10 cellular contexts compared by ENCODE assay signal in the genomic region with DNA sequence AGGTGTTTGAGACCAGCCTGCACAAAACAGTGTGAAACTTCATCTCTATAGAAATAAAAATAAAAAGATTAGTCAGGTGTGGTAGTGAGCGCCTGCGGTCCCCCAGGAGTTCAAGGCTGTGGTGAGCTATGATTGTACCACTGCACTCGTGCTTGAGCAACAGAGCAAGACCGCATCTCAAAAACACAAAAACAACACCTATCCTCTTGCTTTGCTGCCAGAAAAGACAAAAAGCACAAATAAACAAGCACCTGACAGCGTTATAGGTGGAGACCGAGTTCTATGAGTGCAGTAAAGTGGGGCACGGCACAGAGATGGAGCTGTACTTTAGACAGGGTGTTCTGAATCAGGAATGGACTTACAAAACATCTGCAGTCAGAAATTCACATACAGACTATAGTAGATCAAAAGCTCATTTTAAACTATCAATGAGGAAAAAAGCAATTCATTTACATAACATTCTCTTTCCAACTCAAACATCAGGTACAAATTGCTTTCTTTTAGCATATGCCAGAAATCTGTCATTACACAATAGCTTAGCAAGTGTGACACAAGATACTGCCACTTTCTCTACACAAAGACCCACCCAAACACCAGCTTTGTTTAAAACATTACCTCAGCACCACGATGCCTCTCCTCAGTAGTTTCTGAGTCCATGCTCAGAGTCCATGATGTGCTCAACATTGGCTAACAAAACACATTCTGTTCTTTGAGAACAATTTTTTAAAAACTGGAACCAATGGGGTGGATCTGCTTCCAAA. TPM values are rescaled to one million over a fixed set of nuclear protein-coding genes. Genes with fewer than 3 reads are reported as not detected.
DNase-seq lines count a peak whose midpoint lies in the region; ATAC-seq, FAIRE-seq and TF ChIP-seq lines count a peak whose summit lies in the region.
"Had no signal": no experiment of that assay in that cellular context is flagged by ENCODE, and none has a peak within 500 bp of the region (broad histone marks: within the 10 kb centered on the region; RNA-seq: fewer than 3 reads in every experiment).

No MANE protein-coding gene starts in this region.

- no peak overlapping the region for H3T11ph ChIP-seq in H9 (ENCODE audit: low read length)

- H3K9me3 Mint-ChIP-seq in H9: no peaks in the 10 kb centered on the region

- H3K9me3 ChIP-seq in H9 (ENCODE audit: control insufficient read depth, low read depth, low read length) (no peaks in the 10 kb centered on the region), esophagus muscularis mucosa (no peaks in the 10 kb centered on the region), small intestine (ENCODE audit: control insufficient read depth, low read depth) (no peaks in the 10 kb centered on the region)
- H3K9me3 ChIP-seq: SJSA1, thoracic aorta had no signal

- H3K4ac ChIP-seq in H9 (ENCODE audit: low read depth, low read length): no peak overlapping the region

- H2AK5ac ChIP-seq in H9 (ENCODE audit: insufficient read length, low read length): no peak overlapping the region

- H4K20me1 ChIP-seq in H9 (ENCODE audit: control insufficient read depth, insufficient read depth, insufficient read length): no peaks in the 10 kb centered on the region

- no peak overlapping the region for H4K8ac ChIP-seq in H9 (replicated peaks; ENCODE audit: insufficient read length, low read depth, low read length)

- peaks cover 16 to 86% (median 60%) of the 10 kb centered on the region in 3 experiments; a peak in 6 of 7 replicates for H3K36me3 Mint-ChIP-seq in H9 (ENCODE audit: insufficient read depth in 1 of 3, low read depth in 3 of 3)

- FAIRE-seq in small intestine (lab: Jason Lieb, UNC): no peak

- WGBS in H9 (ENCODE audit: extremely low coverage, insufficient read length, low lambda C conversion rate): no CpG with 5 or more reads among the region's 8 CpGs
- 82% methylated on average over 8 of the region's 8 CpGs for WGBS in esophagus muscularis mucosa
- 35 to 68% (median 38%) methylated on average over 8 of the region's 8 CpGs for WGBS in small intestine, 3 donors

- H2BK15ac ChIP-seq in H9 (ENCODE audit: low read depth, low read length): no peak overlapping the region

- no peak overlapping the region for H2BK5ac ChIP-seq in H9 (ENCODE audit: insufficient read length, low read length)

- no peaks in the 10 kb centered on the region for H3K23me2 ChIP-seq in H9 (ENCODE audit: insufficient read length, low read depth, low read length, poor library complexity, severe bottlenecking)

- H2AFZ ChIP-seq in H9 (ENCODE audit: low read length): no peak overlapping the region

- no peak overlapping the region for H4K5ac ChIP-seq in H9 (ENCODE audit: insufficient read length, low read depth, low read length)

- H4K91ac ChIP-seq in H9 (ENCODE audit: insufficient read length, low read depth, low read length): no peak overlapping the region

- no peak overlapping the region for H2BK20ac ChIP-seq in H9 (ENCODE audit: low read depth, low read length, poor library complexity, severe bottlenecking)

- intact Hi-C loops in esophagus muscularis mucosa (cut with DNase I): no loop called here

- H3K56ac ChIP-seq in H9 (ENCODE audit: insufficient read length, low read depth, low read length): no peak overlapping the region

- TF ChIP-seq CTCF in H9 (conservative IDR thresholded peaks at IDR 0.05) (no peak), esophagus muscularis mucosa (IDR thresholded peaks at IDR 0.05) (no peak)

- ATAC-seq in GM18858 (IDR thresholded peaks at IDR 0.05; ENCODE audit: unreplicated experiment): peak; percentile 76

- H3K9ac ChIP-seq in H9 (ENCODE audit: extremely low read depth, insufficient read length, low read length): no peak overlapping the region

- H3K27ac Mint-ChIP-seq in H9: peak overlapping the region in 2 of 3 experiments; percentile 37 to 55; a peak in 4 of 7 replicates

- peaks cover 92 to 94% of the 10 kb centered on the region in 2 experiments for H3K4me1 Mint-ChIP-seq in H9

- H3K4me3 ChIP-seq in esophagus muscularis mucosa: no peak overlapping the region
- H3K4me3 ChIP-seq in small intestine (ENCODE audit: low read depth in 1 of 2, low read length in 2 of 2): no peak overlapping the region
- H3K4me3 ChIP-seq: SJSA1, thoracic aorta had no signal

- H3K79me1 ChIP-seq in H9 (ENCODE audit: insufficient read depth, low read depth, low read length, poor library complexity, severe bottlenecking): no peaks in the 10 kb centered on the region

- no peak overlapping the region for H2BK12ac ChIP-seq in H9 (ENCODE audit: insufficient read length, low read depth, low read length)

- H3K4me1 ChIP-seq in H9 (ENCODE audit: insufficient read depth, low read length) (peaks cover 20% of the 10 kb centered on the region), esophagus muscularis mucosa (peaks cover 48 to 86% (median 80%) of the 10 kb centered on the region in 4 donors), small intestine (ENCODE audit: control insufficient read depth in 2 of 2, insufficient read depth in 1 of 2, low read depth in 1 of 2, low read length in 1 of 2) (peaks cover 18 to 33% of the 10 kb centered on the region in 2 donors)

- peaks cover 75% of the 10 kb centered on the region for H3K79me2 ChIP-seq in H9 (ENCODE audit: insufficient read depth, low read length)

- TF ChIP-seq EP300 in esophagus muscularis mucosa (IDR thresholded peaks at IDR 0.05): peak; percentile 60

- no peaks in the 10 kb centered on the region for H3K27me3 Mint-ChIP-seq in H9 (ENCODE audit: low read depth)

- no peak overlapping the region for H3K18ac ChIP-seq in H9 (ENCODE audit: insufficient read length, low read depth, low read length)

- no peak overlapping the region for H3K23ac ChIP-seq in H9 (ENCODE audit: insufficient read length, low read depth, low read length)

- no peak overlapping the region for H3K27ac ChIP-seq in H9 (ENCODE audit: insufficient read length, low read depth, low read length)
- peak overlapping the region; percentile 46 to 60 (median 56) for H3K27ac ChIP-seq in esophagus muscularis mucosa (replicated peaks in 1 of 4)
- H3K27ac ChIP-seq in small intestine (ENCODE audit: low read depth in 1 of 2, low read length in 1 of 2): peak overlapping the region in 1 of 2 donors; percentile 55
- H3K27ac ChIP-seq: SJSA1, thoracic aorta had no signal

- TF ChIP-seq POLR2A in esophagus muscularis mucosa (IDR thresholded peaks at IDR 0.05; ENCODE audit: low read depth): no peak

- H3K27me3 ChIP-seq in H9 (ENCODE audit: insufficient read depth, low read length) (no peaks in the 10 kb centered on the region), esophagus muscularis mucosa (no peaks in the 10 kb centered on the region), small intestine (ENCODE audit: control insufficient read depth in 2 of 2, insufficient read depth in 2 of 2, low read length in 2 of 2) (no peaks in the 10 kb centered on the region)
- H3K27me3 ChIP-seq: SJSA1 had no signal

- no peak overlapping the region for H3K4me2 ChIP-seq in H9 (ENCODE audit: insufficient read depth, insufficient read length, low read length)

- H2BK120ac ChIP-seq in H9 (ENCODE audit: low read depth, low read length, poor library complexity, severe bottlenecking): no peak overlapping the region

- H3K4me3 Mint-ChIP-seq in H9: no peak overlapping the region

- H3K14ac ChIP-seq in H9 (ENCODE audit: insufficient read depth, low read length): no peak overlapping the region

- H3K36me3 ChIP-seq in esophagus muscularis mucosa (peaks cover 0 to 22% (median 7%) of the 10 kb centered on the region in 4 donors), small intestine (ENCODE audit: control insufficient read depth in 2 of 2, insufficient read depth in 2 of 2, low read length in 2 of 2) (peaks cover 0 to 13% of the 10 kb centered on the region in 2 donors)
- H3K36me3 ChIP-seq: thoracic aorta had no signal

- no peak for DNase-seq in H9
- DNase-seq in NCI-H2029 (lab: John Stamatoyannopoulos, UW): peak; percentile 57
- DNase-seq in esophagus muscularis mucosa (ENCODE audit: extremely low spot score): no peak
- no peak for DNase-seq in hepatic stellate cell (ENCODE audit: low spot score)
- no peak for DNase-seq in GF-D8 (lab: John Stamatoyannopoulos, UW)
- DNase-seq in small intestine: no peak
- no peak for DNase-seq in ureter (ENCODE audit: low spot score)

RNA-seq across cellular contexts. Expression of a gene that starts 10.1 kb away (rescaled TPM):
- total RNA-seq in H9 (2021) (375 and 393 TPM in 2 replicates), esophagus muscularis mucosa (100 to 1,000 TPM; 205 to 226 (median 212) TPM), ureter (314 TPM)
- 100 to 1,000 TPM; 172 to 755 (median 598) TPM for polyA plus RNA-seq in small intestine
